24 cellular contexts compared by ENCODE assay signal in the genomic region with DNA sequence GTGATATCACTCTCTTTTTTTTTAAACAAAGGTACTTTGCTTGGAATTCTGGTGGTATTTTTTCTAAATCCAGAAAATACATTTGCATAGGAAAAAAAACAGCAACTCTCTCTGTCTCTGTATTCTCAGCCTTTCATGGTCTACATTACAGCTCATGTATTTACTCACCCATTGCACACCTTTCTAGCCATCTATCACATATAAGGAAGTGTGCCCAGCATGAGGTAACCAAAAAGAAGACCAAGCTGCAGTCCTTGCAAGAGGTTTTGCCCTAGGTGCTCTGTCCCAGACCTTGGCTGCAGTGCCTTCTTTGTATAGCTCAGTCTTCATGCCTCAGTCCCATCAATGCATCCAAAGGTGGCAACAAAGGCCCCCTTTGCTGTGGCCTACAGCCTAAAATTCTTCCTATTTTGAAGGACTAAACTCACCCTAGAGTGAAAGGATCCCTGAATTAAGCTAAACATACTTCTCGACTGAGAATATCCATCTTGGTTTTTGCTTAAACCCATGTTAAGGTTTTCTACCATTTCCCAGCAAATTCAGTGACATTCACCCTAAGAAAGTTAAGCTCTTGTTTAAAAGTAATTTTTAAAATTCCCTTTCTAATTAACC.
DNase-seq lines count a peak whose midpoint lies in the region; ATAC-seq, FAIRE-seq and TF ChIP-seq lines count a peak whose summit lies in the region.
"Had no signal": no experiment of that assay in that cellular context is flagged by ENCODE, and none has a peak within 500 bp of the region (broad histone marks: within the 10 kb centered on the region; RNA-seq: fewer than 3 reads in every experiment).

No MANE protein-coding gene starts in this region.

- no peaks in the 10 kb centered on the region for H3K79me2 ChIP-seq in HepG2 (ENCODE audit: insufficient read depth, low read length)

- TF ChIP-seq EP300 in HepG2 (IDR thresholded peaks at IDR 0.05; ENCODE audit: low read depth in 2 of 2, low read length in 2 of 2), result no peak
- no peak for TF ChIP-seq EP300 in HepG2 (CRISPR knock-in tag; IDR thresholded peaks at IDR 0.05; ENCODE audit: borderline replicate concordance)

- H3K36me3 ChIP-seq in HepG2 (replicated peaks in 1 of 2; ENCODE audit: control insufficient read depth in 1 of 2, insufficient read depth in 2 of 2, low read length in 2 of 2), result no peaks in the 10 kb centered on the region
- H3K36me3 ChIP-seq in breast epithelium, result no peaks in the 10 kb centered on the region
- H3K36me3 ChIP-seq: BLaER1 treated with 17β-estradiol and CSF1 and Interleukin-3, amounts not matched to agents 10 nM and 100 nM; HAP-1 had no signal

- no TSS peak for BruUV-seq in HepG2 (replicated peaks; lab: Mats Ljungman, UMichigan)

- CTCF ChIA-PET in HepG2 (lab: Yijun Ruan, JAX; ENCODE audit: low intra/inter-chr PET ratio, low total read pairs), result no interaction called here

- peak; percentile 2 for DNase-seq in COLO668 (lab: John Stamatoyannopoulos, UW; ENCODE audit: unreplicated experiment)
- DNase-seq in DMS53 treated with DMSO at 0.1 percent for 48 hours (lab: John Stamatoyannopoulos, UW; ENCODE audit: unreplicated experiment), result peak; percentile 21
- DNase-seq in NCI-H69 (lab: John Stamatoyannopoulos, UW), result peak; percentile 66
- peak; percentile 12 for DNase-seq in HepG2 (ENCODE audit: low spot score)
- DNase-seq in NCI-H1105 treated with DMSO at 0.1 percent for 48 hours (lab: John Stamatoyannopoulos, UW), result no peak
- DNase-seq in breast epithelium (ENCODE audit: low spot score in 2 of 2), result no peak
- DNase-seq in AML-193 (lab: John Stamatoyannopoulos, UW), result no peak
- DNase-seq: CD4-positive, alpha-beta T cell; DMS79 treated with DMSO at 0.1 percent for 48 hours; GF-D8; GOT3; HFFc6; Kasumi-1; NCI-H1694 treated with DMSO at 0.1 percent for 48 hours; NCI-H2107; NCI-H524; SHP77 had no signal

- H3K4me3 ChIP-seq in HepG2 (replicated peaks in 1 of 3; ENCODE audit: insufficient read depth in 1 of 3, low read depth in 2 of 3, low read length in 3 of 3), result peak overlapping the region in 1 of 3 experiments; percentile 19; a peak in 1 of 6 replicates
- no peak overlapping the region for H3K4me3 ChIP-seq in breast epithelium
- H3K4me3 ChIP-seq: BLaER1 treated with 17β-estradiol and CSF1 and Interleukin-3, amounts not matched to agents 10 nM and 100 nM; HAP-1 had no signal

- H3K9me3 ChIP-seq in HepG2 (ENCODE audit: low read length) (no peaks in the 10 kb centered on the region), breast epithelium (no peaks in the 10 kb centered on the region)
- H3K9me3 ChIP-seq: HAP-1 had no signal

- WGBS in HepG2 (ENCODE audit: low lambda C conversion rate), result 0% methylated on average over 1 of the region's 1 CpG

- TF ChIP-seq POLR2A in HepG2 (IDR thresholded peaks at IDR 0.05; ENCODE audit: insufficient read depth in 1 of 2, low read depth in 2 of 2, low read length in 2 of 2) (no peak), breast epithelium (IDR thresholded peaks at IDR 0.05) (no peak)

- in situ Hi-C loops in HepG2 (cut with HindIII; ENCODE audit: extremely low pct_ligation_motif_present, low pct_unique_long_range_greater_than_20kb), result no loop called here

- TF ChIP-seq CTCF in HepG2 (CRISPR knock-in tag; IDR thresholded peaks at IDR 0.05) (no peak), breast epithelium (IDR thresholded peaks at IDR 0.05) (no peak)

- H3K4me2 ChIP-seq in HepG2 (ENCODE audit: low read depth, low read length), result peak overlapping the region; percentile 69
- H3K4me2 ChIP-seq: BLaER1 treated with 17β-estradiol and CSF1 and Interleukin-3, amounts not matched to agents 10 nM and 100 nM had no signal

- peak; percentile 73 for ATAC-seq in HepG2
- ATAC-seq: Panc1 had no signal

- H3K9ac ChIP-seq in HepG2 (ENCODE audit: insufficient read depth, low read depth, low read length), result peak overlapping the region; percentile 55; the same call in 1 of the 2 replicates
- H3K9ac ChIP-seq: BLaER1 treated with 17β-estradiol and CSF1 and Interleukin-3, amounts not matched to agents 10 nM and 100 nM had no signal

- no peak for TF ChIP-seq RAD21 in HepG2 (CRISPR knock-in tag; IDR thresholded peaks at IDR 0.05)

- H3K27ac ChIP-seq in HepG2 (ENCODE audit: extremely low read length, insufficient read depth, low read length) (peak overlapping the region; percentile 91), breast epithelium (no peak overlapping the region)
- H3K27ac ChIP-seq: BLaER1 treated with 17β-estradiol and CSF1 and Interleukin-3, amounts not matched to agents 10 nM and 100 nM; HL-60; RWPE1 had no signal

- POLR2A ChIA-PET in HepG2 (lab: Yijun Ruan, JAX), result interaction anchor here (2.2 kb wide), 1 partner anchor 54 kb away, joined by 13 read pairs; no protein-coding TSS in a partner anchor

- intact Hi-C loops in HepG2 (cut with micrococcal nuclease; ENCODE audit: unreplicated experiment), result loop anchor here (1.0 kb wide), 2 partner anchors 48 to 54 kb away; no protein-coding TSS in a partner anchor
- intact Hi-C loops in breast epithelium (cut with DNase I; ENCODE audit: low total_unique reads), result no loop called here

- H3K4me1 ChIP-seq in HepG2 (ENCODE audit: insufficient read depth, low read length) (peaks cover 66% of the 10 kb centered on the region), breast epithelium (no peaks in the 10 kb centered on the region)
- H3K4me1 ChIP-seq: BLaER1 treated with 17β-estradiol and CSF1 and Interleukin-3, amounts not matched to agents 10 nM and 100 nM; HAP-1 had no signal

- no peaks in the 10 kb centered on the region for H4K20me1 ChIP-seq in HepG2 (ENCODE audit: insufficient read depth, low read length)
- H4K20me1 ChIP-seq: BLaER1 treated with 17β-estradiol and CSF1 and Interleukin-3, amounts not matched to agents 10 nM and 100 nM had no signal

- H2AFZ ChIP-seq in HepG2 (ENCODE audit: low read length), result peak overlapping the region; percentile 42

- no peak for FAIRE-seq in HepG2 (lab: Jason Lieb, UNC)
- FAIRE-seq: A204.1, GM12891 had no signal

- H3K27me3 ChIP-seq in HepG2 (ENCODE audit: control insufficient read depth in 1 of 2, insufficient read depth in 2 of 2, low read length in 2 of 2), result no peaks in the 10 kb centered on the region
- H3K27me3 ChIP-seq in breast epithelium, result no peaks in the 10 kb centered on the region
- H3K27me3 ChIP-seq: BLaER1 treated with 17β-estradiol and CSF1 and Interleukin-3, amounts not matched to agents 10 nM and 100 nM had no signal

TF ChIP-seq in HepG2, 621 proteins besides CTCF, POLR2A, EP300 and RAD21 (continues in another document):
- no peak for TF ChIP-seq MBNL3 (CRISPR knock-in tag; conservative IDR thresholded peaks at IDR 0.05)
- no peak for TF ChIP-seq SMAD3 (CRISPR knock-in tag; IDR thresholded peaks at IDR 0.05)
- no peak for TF ChIP-seq SMC3 (IDR thresholded peaks at IDR 0.05; ENCODE audit: low read length)
- TF ChIP-seq PBX3 (CRISPR knock-in tag; IDR thresholded peaks at IDR 0.05; ENCODE audit: borderline replicate concordance), result no peak
- no peak for TF ChIP-seq ZNF772 (CRISPR knock-in tag; IDR thresholded peaks at IDR 0.05)
- no peak for TF ChIP-seq ZHX1 (CRISPR knock-in tag; IDR thresholded peaks at IDR 0.05; ENCODE audit: low read depth)
- TF ChIP-seq PCBP1 (IDR thresholded peaks at IDR 0.05; ENCODE audit: borderline replicate concordance, low read depth, low read length), result no peak
- TF ChIP-seq ZNF205 (CRISPR knock-in tag; IDR thresholded peaks at IDR 0.05), result no peak
- TF ChIP-seq DNMT1 (CRISPR knock-in tag; IDR thresholded peaks at IDR 0.05), result no peak
- TF ChIP-seq ZNF138 (CRISPR knock-in tag; IDR thresholded peaks at IDR 0.05; ENCODE audit: low read depth), result no peak
- no peak for TF ChIP-seq ZFP62 (CRISPR knock-in tag; IDR thresholded peaks at IDR 0.05)
- TF ChIP-seq ZNF552 (CRISPR knock-in tag; IDR thresholded peaks at IDR 0.05; ENCODE audit: borderline replicate concordance), result no peak
- 0 out of 2 replicates have a peak, but pooled peaks have one; percentile 24 for TF ChIP-seq ZNF644 (CRISPR knock-in tag; IDR thresholded peaks at IDR 0.05; ENCODE audit: low read depth)
- TF ChIP-seq ASH2L (IDR thresholded peaks at IDR 0.05; ENCODE audit: insufficient read length, low read depth, low read length), result peak; percentile 96
- no peak for TF ChIP-seq HNF4G (IDR thresholded peaks at IDR 0.05; ENCODE audit: borderline replicate concordance, low read depth, low read length)
- no peak for TF ChIP-seq HNF4G (CRISPR knock-in tag; IDR thresholded peaks at IDR 0.05; ENCODE audit: borderline replicate concordance, low read depth)

Comparison
In these comparisons a context has a peak if more than half of its experiments do, and no peak if none do; other contexts are left out.
1. DNase-seq: peak in COLO668 (single experiment), DMS53 treated with DMSO at 0.1 percent for 48 hours (single experiment), NCI-H69 (single experiment) and HepG2 (single experiment); none in NCI-H1105 treated with DMSO at 0.1 percent for 48 hours (single experiment), breast epithelium (0 of 2) and AML-193 (0 of 2).